Comparison of ENCODE assay signal across 16 cellular contexts in the genomic region with DNA sequence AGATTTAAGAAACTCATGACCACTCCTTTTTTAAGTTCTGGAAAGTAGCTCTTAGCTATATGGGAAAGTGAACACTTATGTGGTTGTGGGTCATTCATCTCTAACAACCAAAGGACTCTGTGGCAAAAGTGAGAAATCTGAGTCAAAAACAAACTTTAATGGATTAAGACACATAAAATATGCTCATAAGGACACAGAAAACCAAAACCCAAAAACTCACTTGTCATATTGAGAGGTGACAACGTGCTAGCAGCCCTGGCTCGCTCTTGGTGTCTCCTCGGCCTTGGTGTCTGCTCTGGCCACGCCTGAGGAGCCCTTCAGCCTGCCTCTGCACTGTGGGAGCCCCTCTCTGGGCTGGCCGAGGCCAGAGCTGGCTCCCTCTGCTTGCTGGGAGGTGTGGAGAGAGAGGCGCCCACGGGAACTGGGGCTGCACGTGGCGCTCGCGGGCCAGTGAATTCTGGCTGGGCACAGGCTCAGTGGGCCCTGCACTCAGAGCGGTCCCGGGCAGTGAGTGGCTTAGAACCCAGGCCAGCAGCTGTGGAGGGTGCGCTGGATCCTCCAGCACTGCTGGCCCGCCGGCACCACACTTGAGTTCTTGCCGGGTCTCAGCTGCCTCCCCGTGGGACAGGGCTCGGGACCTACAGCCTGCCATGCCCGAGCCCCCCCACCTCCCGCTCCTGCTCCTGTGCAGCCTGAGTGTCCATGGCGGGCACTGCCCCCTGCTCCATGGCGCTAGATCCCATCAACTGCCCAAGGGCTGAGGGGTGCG. TPM values are rescaled to one million over a fixed set of nuclear protein-coding genes. Genes with fewer than 3 reads are reported as not detected.
DNase-seq lines count a peak whose midpoint lies in the region; ATAC-seq and TF ChIP-seq lines count a peak whose summit lies in the region.
"Had no signal": no experiment of that assay in that cellular context is flagged by ENCODE, and none has a peak within 500 bp of the region (broad histone marks: within the 10 kb centered on the region; RNA-seq: fewer than 3 reads in every experiment).

No MANE protein-coding gene starts in this region.

- DNase-seq in activated naive CD8-positive, alpha-beta T cell treated with anti-CD3 and anti-CD28 coated beads, Interleukin-2, amount 50 U/mL, for 24 hours, result no peak
- no peak for DNase-seq in activated naive CD8-positive, alpha-beta T cell treated with anti-CD3 and anti-CD28 coated beads for 36 hours
- DNase-seq in immature natural killer cell (peak; percentile 5 to 13 (median 6)), GM10248 (ENCODE audit: extremely low spot score) (no peak), NCI-H510A (lab: John Stamatoyannopoulos, UW) (no peak)
- no peak for DNase-seq in stimulated activated naive CD8-positive, alpha-beta T cell treated with anti-CD3 and anti-CD28 coated beads, Interleukin-15, amount 100 ng/mL, for 72 hours
- DNase-seq in stimulated activated CD4-positive, alpha-beta T cell treated with anti-CD3 and anti-CD28 coated beads, Interleukin-4, amount 100 ng/mL, for 4 hours, result no peak
- DNase-seq: Calu3, DMS79, NCI-H1105, NCI-H1694 treated with DMSO at 0.1 percent for 48 hours, NCI-H774 had no signal

- POLR2A ChIA-PET in GM10248 (lab: Yijun Ruan, JAX), result no interaction called here

- CTCF ChIA-PET in GM10248 (lab: Yijun Ruan, JAX), result interaction anchor here (0.8 to 2.7 kb wide), 5 partner anchors 10 to 86 kb away, joined by 3 to 9 read pairs (median 4); no protein-coding TSS in a partner anchor

- no peaks in the 10 kb centered on the region for H3K27me3 Mint-ChIP-seq in activated naive CD8-positive, alpha-beta T cell treated with anti-CD3 and anti-CD28 coated beads, Interleukin-2, amount 50 U/mL, for 24 hours
- no peaks in the 10 kb centered on the region for H3K27me3 Mint-ChIP-seq in activated naive CD8-positive, alpha-beta T cell treated with anti-CD3 and anti-CD28 coated beads for 36 hours
- H3K27me3 Mint-ChIP-seq in immature natural killer cell (ENCODE audit: low read depth in 3 of 3), result peaks cover 0 to 2% (median 0%) of the 10 kb centered on the region in 3 donors
- no peaks in the 10 kb centered on the region for H3K27me3 Mint-ChIP-seq in stimulated activated naive CD8-positive, alpha-beta T cell treated with anti-CD3 and anti-CD28 coated beads, Interleukin-15, amount 100 ng/mL, for 72 hours

- no peak overlapping the region for H3K4me3 Mint-ChIP-seq in activated naive CD8-positive, alpha-beta T cell treated with anti-CD3 and anti-CD28 coated beads, Interleukin-2, amount 50 U/mL, for 24 hours
- H3K4me3 Mint-ChIP-seq in activated naive CD8-positive, alpha-beta T cell treated with anti-CD3 and anti-CD28 coated beads for 36 hours, result no peak overlapping the region
- no peak overlapping the region for H3K4me3 Mint-ChIP-seq in immature natural killer cell
- no peak overlapping the region for H3K4me3 Mint-ChIP-seq in stimulated activated naive CD8-positive, alpha-beta T cell treated with anti-CD3 and anti-CD28 coated beads, Interleukin-15, amount 100 ng/mL, for 72 hours

- ATAC-seq in activated naive CD8-positive, alpha-beta T cell treated with anti-CD3 and anti-CD28 coated beads, Interleukin-2, amount 50 U/mL, for 24 hours, result peak; percentile 54
- peak; percentile 48 for ATAC-seq in HG02938 (IDR thresholded peaks at IDR 0.05; ENCODE audit: unreplicated experiment)
- ATAC-seq in stimulated activated naive CD8-positive, alpha-beta T cell treated with anti-CD3 and anti-CD28 coated beads, Interleukin-15, amount 100 ng/mL, for 72 hours, result peak; percentile 85
- ATAC-seq: A549, Panc1, Right ventricle myocardium inferior had no signal

- no peaks in the 10 kb centered on the region for H3K9me3 Mint-ChIP-seq in activated naive CD8-positive, alpha-beta T cell treated with anti-CD3 and anti-CD28 coated beads, Interleukin-2, amount 50 U/mL, for 24 hours
- no peaks in the 10 kb centered on the region for H3K9me3 Mint-ChIP-seq in activated naive CD8-positive, alpha-beta T cell treated with anti-CD3 and anti-CD28 coated beads for 36 hours
- H3K9me3 Mint-ChIP-seq in immature natural killer cell, result no peaks in the 10 kb centered on the region
- peaks cover 0 to 8% of the 10 kb centered on the region in 2 donors for H3K9me3 Mint-ChIP-seq in stimulated activated naive CD8-positive, alpha-beta T cell treated with anti-CD3 and anti-CD28 coated beads, Interleukin-15, amount 100 ng/mL, for 72 hours

- no peaks in the 10 kb centered on the region for H3K4me1 Mint-ChIP-seq in activated naive CD8-positive, alpha-beta T cell treated with anti-CD3 and anti-CD28 coated beads, Interleukin-2, amount 50 U/mL, for 24 hours
- peaks cover 3% of the 10 kb centered on the region for H3K4me1 Mint-ChIP-seq in activated naive CD8-positive, alpha-beta T cell treated with anti-CD3 and anti-CD28 coated beads for 36 hours
- H3K4me1 Mint-ChIP-seq in immature natural killer cell, result peaks cover 5 to 8% of the 10 kb centered on the region in 2 donors
- no peaks in the 10 kb centered on the region for H3K4me1 Mint-ChIP-seq in stimulated activated naive CD8-positive, alpha-beta T cell treated with anti-CD3 and anti-CD28 coated beads, Interleukin-15, amount 100 ng/mL, for 72 hours

- H3K27ac Mint-ChIP-seq in activated naive CD8-positive, alpha-beta T cell treated with anti-CD3 and anti-CD28 coated beads, Interleukin-2, amount 50 U/mL, for 24 hours, result no peak overlapping the region
- H3K27ac Mint-ChIP-seq in activated naive CD8-positive, alpha-beta T cell treated with anti-CD3 and anti-CD28 coated beads for 36 hours, result no peak overlapping the region
- no peak overlapping the region for H3K27ac Mint-ChIP-seq in immature natural killer cell
- H3K27ac Mint-ChIP-seq in stimulated activated naive CD8-positive, alpha-beta T cell treated with anti-CD3 and anti-CD28 coated beads, Interleukin-15, amount 100 ng/mL, for 72 hours, result no peak overlapping the region

- no peaks in the 10 kb centered on the region for H3K36me3 Mint-ChIP-seq in activated naive CD8-positive, alpha-beta T cell treated with anti-CD3 and anti-CD28 coated beads, Interleukin-2, amount 50 U/mL, for 24 hours (ENCODE audit: low read depth)
- no peaks in the 10 kb centered on the region for H3K36me3 Mint-ChIP-seq in activated naive CD8-positive, alpha-beta T cell treated with anti-CD3 and anti-CD28 coated beads for 36 hours
- no peaks in the 10 kb centered on the region for H3K36me3 Mint-ChIP-seq in immature natural killer cell

- no peak for TF ChIP-seq CTCF in GM10248 (IDR thresholded peaks at IDR 0.05; ENCODE audit: control extremely low read depth, extremely low read depth, low read depth, missing control alignments)

RNA-seq across cellular contexts. Expression of a gene that starts 30.3 kb away (rescaled TPM):
- total RNA-seq in activated naive CD8-positive, alpha-beta T cell treated with anti-CD3 and anti-CD28 coated beads for 36 hours, result 10 to 100 TPM; 15.2 to 15.6 TPM
- polyA plus RNA-seq in immature natural killer cell, result 10 to 100 TPM in 2 of 3 donors, 1 to 10 TPM in 1; 4.9 to 10.8 (median 10.5) TPM

Comparison
In these comparisons a context has a peak if more than half of its experiments do, and no peak if none do; other contexts are left out.
1. DNase-seq: peak in immature natural killer cell (3 of 3); none in activated naive CD8-positive, alpha-beta T cell treated with anti-CD3 and anti-CD28 coated beads, Interleukin-2, amount 50 U/mL, for 24 hours (single experiment), activated naive CD8-positive, alpha-beta T cell treated with anti-CD3 and anti-CD28 coated beads for 36 hours (single experiment), stimulated activated naive CD8-positive, alpha-beta T cell treated with anti-CD3 and anti-CD28 coated beads, Interleukin-15, amount 100 ng/mL, for 72 hours (0 of 2), GM10248 (single experiment), NCI-H510A (single experiment) and stimulated activated CD4-positive, alpha-beta T cell treated with anti-CD3 and anti-CD28 coated beads, Interleukin-4, amount 100 ng/mL, for 4 hours (0 of 2).
2. Peak in every context shown above with its lines, with median percentiles within 50 percentile points of each other: ATAC-seq.